21 cellular contexts compared by ENCODE assay signal in genomic region chr3:37887062-37887461, GRCh38.
"Had no signal": no experiment of that assay in that cellular context is flagged by ENCODE, and none has a peak within 500 bp of the region (broad histone marks: within the 10 kb centered on the region; RNA-seq: fewer than 3 reads in every experiment).

No MANE protein-coding gene starts in this region.

- H3K9ac ChIP-seq: parathyroid adenoma had no signal

- H3K9me3 ChIP-seq: adrenal gland, testis had no signal

- DNase-seq: activated CD4-positive, alpha-beta T cell treated with anti-CD3 and anti-CD28 coated beads for 36 hours; activated CD4-positive, alpha-beta T cell treated with anti-CD3 and anti-CD28 coated beads, Interleukin-2, amount 50 U/mL, for 48 hours; activated CD8-positive, alpha-beta memory T cell treated with anti-CD3 and anti-CD28 coated beads, Interleukin-2, amount 50 U/mL, for 48 hours; activated naive CD4-positive, alpha-beta T cell; activated T-cell treated with anti-CD3 and anti-CD28 coated beads, Interleukin-2, amount 50 U/mL, for 4 hours; adrenal gland; dermis blood vessel endothelial cell; effector memory CD4-positive, alpha-beta T cell; foreskin keratinocyte; midbrain; small intestine; T-helper 1 cell; T-helper 9 cell; testis had no signal

- H3K27me3 ChIP-seq: adrenal gland, foreskin keratinocyte, testis had no signal

- H3K4me1 Mint-ChIP-seq: activated CD4-positive, alpha-beta T cell treated with anti-CD3 and anti-CD28 coated beads for 36 hours; stimulated activated memory B cell treated with anti-CD40 and anti-IgM and Interleukin-4, amounts not matched to agents 10 μg/mL and 1 μg/mL and 100 μg/mL, for 72 hours had no signal

- ATAC-seq: activated CD4-positive, alpha-beta T cell treated with anti-CD3 and anti-CD28 coated beads for 36 hours; activated T-cell treated with anti-CD3 and anti-CD28 coated beads, Interleukin-2, amount 50 U/mL, for 4 hours; foreskin keratinocyte; sciatic nerve; stimulated activated memory B cell treated with anti-CD40 and anti-IgM and Interleukin-4, amounts not matched to agents 10 μg/mL and 1 μg/mL and 100 μg/mL, for 72 hours had no signal

- H3K36me3 ChIP-seq: adrenal gland had no signal

- H3K4me3 ChIP-seq: adrenal gland, testis had no signal

- H3K36me3 Mint-ChIP-seq: activated naive CD8-positive, alpha-beta T cell; stimulated activated memory B cell treated with anti-CD40 and anti-IgM and Interleukin-4, amounts not matched to agents 10 μg/mL and 1 μg/mL and 100 μg/mL, for 72 hours had no signal

- H3K27ac Mint-ChIP-seq: activated CD4-positive, alpha-beta T cell treated with anti-CD3 and anti-CD28 coated beads for 36 hours; activated naive CD8-positive, alpha-beta T cell; activated T-helper 2 cell treated with anti-CD3 and anti-CD28 coated beads, Interferon-gamma antibody, Interleukin-2, Interleukin-4, amounts not matched to agents 10 μg/mL and 5 μg/mL and 100 μg/mL, durations not matched to agents 14 hours and 24 hours and 36 hours; stimulated activated memory B cell treated with anti-CD40 and anti-IgM and Interleukin-4, amounts not matched to agents 10 μg/mL and 1 μg/mL and 100 μg/mL, for 72 hours had no signal

- H3K9me3 Mint-ChIP-seq: activated T-cell treated with anti-CD3 and anti-CD28 coated beads, Interleukin-2, amount 50 U/mL, for 4 hours; activated T-helper 2 cell treated with anti-CD3 and anti-CD28 coated beads, Interferon-gamma antibody, Interleukin-2, Interleukin-4, amounts not matched to agents 10 μg/mL and 5 μg/mL and 100 μg/mL, durations not matched to agents 14 hours and 24 hours and 36 hours; nephron; stimulated activated memory B cell treated with anti-CD40 and anti-IgM and Interleukin-4, amounts not matched to agents 10 μg/mL and 1 μg/mL and 100 μg/mL, for 72 hours; type B pancreatic cell had no signal

- H2AFZ ChIP-seq: parathyroid adenoma had no signal

- H3K4me3 Mint-ChIP-seq: activated CD4-positive, alpha-beta T cell treated with anti-CD3 and anti-CD28 coated beads for 36 hours; activated naive CD8-positive, alpha-beta T cell; activated T-cell treated with anti-CD3 and anti-CD28 coated beads, Interleukin-2, amount 50 U/mL, for 4 hours; nephron; stimulated activated memory B cell treated with anti-CD40 and anti-IgM and Interleukin-4, amounts not matched to agents 10 μg/mL and 1 μg/mL and 100 μg/mL, for 72 hours; type B pancreatic cell had no signal

- FAIRE-seq: small intestine had no signal

- H3K27ac ChIP-seq: adrenal gland, foreskin keratinocyte, parathyroid adenoma had no signal

- H3K27me3 Mint-ChIP-seq: activated CD4-positive, alpha-beta T cell treated with anti-CD3 and anti-CD28 coated beads for 36 hours; activated naive CD8-positive, alpha-beta T cell; type B pancreatic cell had no signal
